8 cellular contexts compared by ENCODE assay signal in the genomic region with DNA sequence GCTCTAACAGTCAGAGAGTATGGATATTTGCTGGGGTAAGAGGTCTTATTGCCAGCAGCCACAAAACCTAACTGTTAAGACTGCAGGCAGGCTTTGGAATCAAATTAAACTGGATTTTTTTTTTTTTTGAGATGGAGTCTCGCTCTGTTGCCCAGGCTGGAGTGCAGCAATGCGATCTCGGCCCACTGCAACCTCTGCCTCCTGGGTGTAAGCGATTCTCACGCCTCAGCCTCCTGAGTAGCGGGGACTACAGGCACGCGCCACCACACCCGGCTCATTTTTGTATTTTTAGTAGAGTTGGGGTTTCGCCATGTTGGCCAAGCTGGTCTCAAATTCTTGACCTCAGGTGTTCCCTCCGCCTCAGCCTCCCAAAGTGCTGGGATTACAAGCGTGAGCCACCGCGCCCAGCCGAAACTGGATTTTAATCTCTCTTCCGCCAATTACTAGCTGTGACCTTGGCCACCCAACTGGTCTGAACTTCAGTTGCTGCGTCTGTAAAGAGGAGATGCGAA.
DNase-seq lines count a peak whose midpoint lies in the region; ATAC-seq and TF ChIP-seq lines count a peak whose summit lies in the region.

No MANE protein-coding gene starts in this region.

- ATAC-seq in SK-N-SH treated with all-trans-retinoic acid at 6 μM for 48 hours (no peak), HG03521 (IDR thresholded peaks at IDR 0.05; ENCODE audit: unreplicated experiment) (no peak)

- peaks cover 11% of the 10 kb centered on the region for H3K4me1 ChIP-seq in rectal smooth muscle tissue (ENCODE audit: control insufficient read depth, insufficient read depth, low read length)

- TF ChIP-seq CTCF in fibroblast of mammary gland (conservative IDR thresholded peaks at IDR 0.05; ENCODE audit: control insufficient read depth, insufficient read depth, low read depth, low read length): no peak

- no peak overlapping the region for H3K9ac ChIP-seq in rectal smooth muscle tissue (ENCODE audit: low read length)

- no peaks in the 10 kb centered on the region for H3K27me3 ChIP-seq in rectal smooth muscle tissue (ENCODE audit: control insufficient read depth, insufficient read depth, low read length)

- peaks cover 8% of the 10 kb centered on the region for H3K36me3 ChIP-seq in rectal smooth muscle tissue (ENCODE audit: control insufficient read depth, insufficient read depth, low read length)

- H3K4me3 ChIP-seq in GM08714 (ENCODE audit: low read length) (peak overlapping the region; percentile 95), fibroblast of mammary gland (ENCODE audit: control insufficient read depth, low read depth, low read length) (peak overlapping the region; percentile 98), rectal smooth muscle tissue (ENCODE audit: low read length) (peak overlapping the region; percentile 99)

- H3K27ac ChIP-seq in rectal smooth muscle tissue (ENCODE audit: low read depth, low read length): no peak overlapping the region

- DNase-seq in fibroblast of mammary gland (ENCODE audit: low read depth) (no peak), NCI-H510A (lab: John Stamatoyannopoulos, UW) (no peak), NCI-H1694 (lab: John Stamatoyannopoulos, UW) (no peak)
- no peak for DNase-seq in effector CD4-positive, alpha-beta T cell

TF ChIP-seq in SK-N-SH treated with all-trans-retinoic acid at 6 μM for 48 hours, 23 proteins besides CTCF, POLR2A, EP300 and RAD21:
- TF ChIP-seq TOX (CRISPR knock-in tag; IDR thresholded peaks at IDR 0.05; ENCODE audit: borderline replicate concordance): no peak
- TF ChIP-seq ESRRG (CRISPR knock-in tag; IDR thresholded peaks at IDR 0.05): 0 out of 2 replicates have a peak, but pooled peaks have one; percentile 38
TF ChIP-seq in SK-N-SH treated with all-trans-retinoic acid at 6 μM for 48 hours: peak in this region for 1.
